In the genomic region with DNA sequence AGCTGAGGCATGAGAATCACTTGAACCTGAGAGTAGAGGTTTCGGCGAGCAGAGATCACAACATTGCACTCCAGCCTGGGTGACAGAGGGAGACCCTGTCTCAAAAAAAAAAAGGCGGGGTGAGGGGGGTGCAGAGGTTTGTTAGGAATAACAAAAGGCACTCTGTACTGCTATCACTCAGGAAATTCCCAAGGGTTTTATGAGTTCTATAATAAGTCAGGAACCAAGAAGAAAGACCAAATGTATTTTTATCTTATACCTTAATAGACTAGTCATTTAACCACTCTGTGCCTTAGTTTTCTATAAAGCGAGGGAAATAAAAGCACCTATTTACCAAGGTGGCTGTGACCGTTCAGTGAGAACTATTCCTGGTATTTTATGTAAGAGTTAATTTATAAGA, we compare ENCODE assay signal across 18 cellular contexts.
DNase-seq lines count a peak whose midpoint lies in the region; ATAC-seq and TF ChIP-seq lines count a peak whose summit lies in the region.
"Had no signal": no experiment of that assay in that cellular context is flagged by ENCODE, and none has a peak within 500 bp of the region (broad histone marks: within the 10 kb centered on the region; RNA-seq: fewer than 3 reads in every experiment).

No MANE protein-coding gene starts in this region.

- no peak for TF ChIP-seq CTCF in GM23338 (conservative IDR thresholded peaks at IDR 0.05; ENCODE audit: low read depth in 2 of 2)

- H3K4me2 ChIP-seq in GM23338, result no peak overlapping the region
- H3K4me2 ChIP-seq: BLaER1 had no signal

- no peak overlapping the region for H2AFZ ChIP-seq in GM23338

- peaks cover 3% of the 10 kb centered on the region for H3K27me3 Mint-ChIP-seq in GM23338 (ENCODE audit: insufficient read depth, low read depth, poor library complexity)
- H3K27me3 Mint-ChIP-seq: CD4-positive, alpha-beta memory T cell; CD4-positive, CD25-positive, alpha-beta regulatory T cell; CD8-positive, alpha-beta memory T cell had no signal

- H3K27ac Mint-ChIP-seq in GM23338, result no peak overlapping the region
- H3K27ac Mint-ChIP-seq: CD14-positive monocyte; CD4-positive, alpha-beta memory T cell; CD4-positive, CD25-positive, alpha-beta regulatory T cell; CD8-positive, alpha-beta memory T cell had no signal

- no peaks in the 10 kb centered on the region for H3F3A ChIP-seq in GM23338 (replicated peaks; ENCODE audit: low read depth)

- H3K36me3 Mint-ChIP-seq in GM23338 (ENCODE audit: low read depth), result no peaks in the 10 kb centered on the region
- H3K36me3 Mint-ChIP-seq: CD14-positive monocyte had no signal

- no peaks in the 10 kb centered on the region for H4K20me1 ChIP-seq in GM23338 (replicated peaks; ENCODE audit: insufficient read depth)
- H4K20me1 ChIP-seq: BLaER1 had no signal

- DNase-seq in GM23338 (ENCODE audit: low spot score) (no peak), SK-MEL-5 (ENCODE audit: low read depth, low spot score) (peak; percentile 26)
- no peak for DNase-seq in activated CD4-positive, alpha-beta T cell treated with anti-CD3 and anti-CD28 coated beads for 48 hours
- DNase-seq: 8988T; ACHN; BE2C; C1 segment of cervical spinal cord; Caco-2; Calu3; CD4-positive, alpha-beta memory T cell; CD4-positive, CD25-positive, alpha-beta regulatory T cell; DMS79 treated with DMSO at 0.1 percent for 48 hours; GF-D8 had no signal

- H3K9me3 Mint-ChIP-seq in GM23338, result no peaks in the 10 kb centered on the region
- H3K9me3 Mint-ChIP-seq: CD4-positive, CD25-positive, alpha-beta regulatory T cell had no signal

- in situ Hi-C loops in SK-MEL-5 (cut with HindIII; ENCODE audit: low pct_unique_long_range_greater_than_20kb, low sequenced_read_pairs), result no loop called here

- no peaks in the 10 kb centered on the region for H3K79me2 ChIP-seq in GM23338 (replicated peaks; ENCODE audit: insufficient read depth)

- H3K36me3 ChIP-seq in GM23338 (ENCODE audit: insufficient read depth), result no peaks in the 10 kb centered on the region
- H3K36me3 ChIP-seq: BE2C, BLaER1 had no signal

- no peaks in the 10 kb centered on the region for H3K9me2 ChIP-seq in GM23338 (ENCODE audit: insufficient read depth)

- peaks cover 25% of the 10 kb centered on the region for H3K4me1 ChIP-seq in GM23338 (ENCODE audit: insufficient read depth)
- H3K4me1 ChIP-seq: BE2C, BLaER1, Caco-2 had no signal

- no peak overlapping the region for H3K4me3 Mint-ChIP-seq in GM23338
- H3K4me3 Mint-ChIP-seq: CD14-positive monocyte; CD4-positive, alpha-beta memory T cell; CD4-positive, CD25-positive, alpha-beta regulatory T cell; CD8-positive, alpha-beta memory T cell had no signal

- H3K27ac ChIP-seq in GM23338 (ENCODE audit: low read depth), result no peak overlapping the region
- H3K27ac ChIP-seq: BLaER1 had no signal

- H3K27me3 ChIP-seq in GM23338 (ENCODE audit: insufficient read depth), result no peaks in the 10 kb centered on the region
- H3K27me3 ChIP-seq: BE2C, BLaER1 had no signal

- H3K4me3 ChIP-seq in GM23338, result no peak overlapping the region
- H3K4me3 ChIP-seq: BLaER1 had no signal

- peaks cover 23% of the 10 kb centered on the region for H3K4me1 Mint-ChIP-seq in GM23338
- H3K4me1 Mint-ChIP-seq: CD14-positive monocyte; CD4-positive, alpha-beta memory T cell; CD4-positive, CD25-positive, alpha-beta regulatory T cell; CD8-positive, alpha-beta memory T cell had no signal

- ATAC-seq in GM23338 (peak; percentile 25; the same call in 2 of the 3 replicates), GM21529 (IDR thresholded peaks at IDR 0.05; ENCODE audit: unreplicated experiment) (no peak), HG03280 (IDR thresholded peaks at IDR 0.05; ENCODE audit: unreplicated experiment) (no peak)

TF ChIP-seq in GM23338, 12 proteins besides CTCF, POLR2A, EP300 and RAD21:
- no peak for TF ChIP-seq EZH2phosphoT487 (IDR thresholded peaks at IDR 0.05; ENCODE audit: unreplicated experiment)
- TF ChIP-seq, protein P1, sequence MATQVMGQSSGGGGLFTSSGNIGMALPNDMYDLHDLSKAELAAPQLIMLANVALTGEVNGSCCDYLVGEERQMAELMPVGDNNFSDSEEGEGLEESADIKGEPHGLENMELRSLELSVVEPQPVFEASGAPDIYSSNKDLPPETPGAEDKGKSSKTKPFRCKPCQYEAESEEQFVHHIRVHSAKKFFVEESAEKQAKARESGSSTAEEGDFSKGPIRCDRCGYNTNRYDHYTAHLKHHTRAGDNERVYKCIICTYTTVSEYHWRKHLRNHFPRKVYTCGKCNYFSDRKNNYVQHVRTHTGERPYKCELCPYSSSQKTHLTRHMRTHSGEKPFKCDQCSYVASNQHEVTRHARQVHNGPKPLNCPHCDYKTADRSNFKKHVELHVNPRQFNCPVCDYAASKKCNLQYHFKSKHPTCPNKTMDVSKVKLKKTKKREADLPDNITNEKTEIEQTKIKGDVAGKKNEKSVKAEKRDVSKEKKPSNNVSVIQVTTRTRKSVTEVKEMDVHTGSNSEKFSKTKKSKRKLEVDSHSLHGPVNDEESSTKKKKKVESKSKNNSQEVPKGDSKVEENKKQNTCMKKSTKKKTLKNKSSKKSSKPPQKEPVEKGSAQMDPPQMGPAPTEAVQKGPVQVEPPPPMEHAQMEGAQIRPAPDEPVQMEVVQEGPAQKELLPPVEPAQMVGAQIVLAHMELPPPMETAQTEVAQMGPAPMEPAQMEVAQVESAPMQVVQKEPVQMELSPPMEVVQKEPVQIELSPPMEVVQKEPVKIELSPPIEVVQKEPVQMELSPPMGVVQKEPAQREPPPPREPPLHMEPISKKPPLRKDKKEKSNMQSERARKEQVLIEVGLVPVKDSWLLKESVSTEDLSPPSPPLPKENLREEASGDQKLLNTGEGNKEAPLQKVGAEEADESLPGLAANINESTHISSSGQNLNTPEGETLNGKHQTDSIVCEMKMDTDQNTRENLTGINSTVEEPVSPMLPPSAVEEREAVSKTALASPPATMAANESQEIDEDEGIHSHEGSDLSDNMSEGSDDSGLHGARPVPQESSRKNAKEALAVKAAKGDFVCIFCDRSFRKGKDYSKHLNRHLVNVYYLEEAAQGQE (IDR thresholded peaks at IDR 0.05; ENCODE audit: unreplicated experiment), result no peak
- TF ChIP-seq JUNB (IDR thresholded peaks at IDR 0.05; ENCODE audit: unreplicated experiment), result no peak
- TF ChIP-seq NANOG (IDR thresholded peaks at IDR 0.05; ENCODE audit: borderline replicate concordance), result no peak
- no peak for TF ChIP-seq POLR2AphosphoS5 (IDR thresholded peaks at IDR 0.05; ENCODE audit: low read depth)
- no peak for TF ChIP-seq EZH2 (IDR thresholded peaks at IDR 0.05; ENCODE audit: low read depth, unreplicated experiment)
- TF ChIP-seq STAT1 (IDR thresholded peaks at IDR 0.05; ENCODE audit: unreplicated experiment), result no peak
- TF ChIP-seq, protein P2, sequence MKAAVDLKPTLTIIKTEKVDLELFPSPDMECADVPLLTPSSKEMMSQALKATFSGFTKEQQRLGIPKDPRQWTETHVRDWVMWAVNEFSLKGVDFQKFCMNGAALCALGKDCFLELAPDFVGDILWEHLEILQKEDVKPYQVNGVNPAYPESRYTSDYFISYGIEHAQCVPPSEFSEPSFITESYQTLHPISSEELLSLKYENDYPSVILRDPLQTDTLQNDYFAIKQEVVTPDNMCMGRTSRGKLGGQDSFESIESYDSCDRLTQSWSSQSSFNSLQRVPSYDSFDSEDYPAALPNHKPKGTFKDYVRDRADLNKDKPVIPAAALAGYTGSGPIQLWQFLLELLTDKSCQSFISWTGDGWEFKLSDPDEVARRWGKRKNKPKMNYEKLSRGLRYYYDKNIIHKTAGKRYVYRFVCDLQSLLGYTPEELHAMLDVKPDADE (IDR thresholded peaks at IDR 0.05), result no peak
- TF ChIP-seq ZNF331 (CRISPR knock-in tag; IDR thresholded peaks at IDR 0.05; ENCODE audit: low read depth), result no peak
TF ChIP-seq in GM23338: peak in this region for 0.
